Comparison of ENCODE assay signal across 30 cellular contexts in genomic region chr15:87841426-87841998, GRCh38.
"Had no signal": no experiment of that assay in that cellular context is flagged by ENCODE, and none has a peak within 500 bp of the region (broad histone marks: within the 10 kb centered on the region; RNA-seq: fewer than 3 reads in every experiment).

No MANE protein-coding gene starts in this region.

- H3K27ac ChIP-seq: adrenal gland, body of pancreas, coronary artery, dorsolateral prefrontal cortex, WERI-Rb-1 had no signal

- H3K4me1 ChIP-seq: adrenal gland, body of pancreas had no signal

- ATAC-seq: activated CD4-positive, CD25-positive, alpha-beta regulatory T cell treated with anti-CD3 and anti-CD28 coated beads, Interleukin-2, amount 50 U/mL, for 24 hours; activated CD8-positive, alpha-beta T cell treated with anti-CD3 and anti-CD28 coated beads for 36 hours; activated naive CD8-positive, alpha-beta T cell treated with anti-CD3 and anti-CD28 coated beads, Interleukin-2, amount 50 U/mL, for 24 hours; activated T-cell treated with anti-CD3 and anti-CD28 coated beads, Interleukin-2, amount 50 U/mL, for 4 hours; activated T-helper 17 cell treated with anti-CD3 and anti-CD28 coated beads, Interleukin-2, amount 50 U/mL, for 72 hours; body of pancreas; esophagus mucosa; T-helper 17 cell had no signal

- H3K4me3 ChIP-seq: adrenal gland, body of pancreas, coronary artery, dorsolateral prefrontal cortex had no signal

- DNase-seq: activated B cell treated with CpG ODN at 0.5 μM for 24 hours; activated CD4-positive, alpha-beta T cell treated with anti-CD3 and anti-CD28 coated beads for 48 hours; activated CD4-positive, alpha-beta T cell treated with anti-CD3 and anti-CD28 coated beads, Interleukin-2, amount 50 U/mL, for 1 hour; activated CD4-positive, alpha-beta T cell treated with anti-CD3 and anti-CD28 coated beads, Interleukin-2, amount 50 U/mL, for 48 hours; activated CD8-positive, alpha-beta memory T cell treated with anti-CD3 and anti-CD28 coated beads for 24 hours; activated CD8-positive, alpha-beta T cell treated with anti-CD3 and anti-CD28 coated beads for 36 hours; activated effector memory CD4-positive, alpha-beta T cell treated with Interleukin-2 at 50 U/mL for 16 hours; activated gamma-delta T cell treated with Interleukin-2 at 50 U/mL for 16 hours; activated naive CD4-positive, alpha-beta T cell treated with anti-CD3 and anti-CD28 coated beads for 36 hours; activated naive CD8-positive, alpha-beta T cell treated with anti-CD3 and anti-CD28 coated beads for 36 hours; activated naive CD8-positive, alpha-beta T cell treated with anti-CD3 and anti-CD28 coated beads, Interleukin-2, amount 50 U/mL, for 24 hours; activated T-cell treated with anti-CD3 and anti-CD28 coated beads, Interleukin-2, amount 50 U/mL, for 4 hours; adrenal gland; amygdala; aorta; central memory CD4-positive, alpha-beta T cell; effector memory CD4-positive, alpha-beta T cell; endodermal cell; foreskin fibroblast; head of caudate nucleus; T-helper 1 cell; T-helper 17 cell; T1000; WERI-Rb-1 had no signal

- H3K9me3 ChIP-seq: adrenal gland, body of pancreas had no signal

- H3K27me3 ChIP-seq: adrenal gland, body of pancreas, dorsolateral prefrontal cortex had no signal

- H3K36me3 ChIP-seq: adrenal gland, WERI-Rb-1 had no signal
